In the genomic region with DNA sequence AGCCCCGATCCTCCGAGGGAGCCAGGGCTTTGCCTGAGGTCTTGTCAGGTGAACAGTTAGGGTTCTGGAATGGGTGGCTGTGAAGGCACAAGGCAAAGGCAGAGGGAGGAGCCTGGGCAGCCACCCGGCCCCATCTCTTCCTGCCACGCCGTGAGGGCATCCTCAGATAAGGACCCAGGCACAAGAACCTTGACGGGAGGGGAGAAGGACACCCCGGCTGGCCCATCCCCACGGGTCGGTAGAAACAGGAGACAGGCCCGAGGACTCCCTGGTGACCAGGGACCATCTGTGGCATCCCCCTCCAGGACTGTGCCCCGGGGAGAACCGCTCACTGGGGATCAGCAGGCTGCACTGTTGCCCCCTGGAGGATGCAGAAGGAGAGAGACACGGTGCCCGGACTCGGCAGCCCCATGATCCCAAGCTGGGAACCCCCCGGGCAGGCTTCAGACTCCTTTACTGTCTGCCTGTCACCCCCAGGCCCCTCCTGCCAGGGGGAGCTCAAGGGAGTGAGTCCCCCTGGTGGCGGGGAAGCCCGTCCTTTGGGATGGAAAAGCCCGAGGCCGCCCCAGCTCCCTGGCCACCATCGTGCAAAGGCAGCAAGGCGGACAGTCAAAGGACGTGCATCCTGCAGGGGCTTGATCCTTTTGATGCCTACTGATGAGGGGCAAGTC, we compare ENCODE assay signal across 9 cellular contexts. TPM values are rescaled to one million over a fixed set of nuclear protein-coding genes. Genes with fewer than 3 reads are reported as not detected.
DNase-seq lines count a peak whose midpoint lies in the region; ATAC-seq, FAIRE-seq and TF ChIP-seq lines count a peak whose summit lies in the region.
"Had no signal": no experiment of that assay in that cellular context is flagged by ENCODE, and none has a peak within 500 bp of the region (broad histone marks: within the 10 kb centered on the region; RNA-seq: fewer than 3 reads in every experiment).

No MANE protein-coding gene starts in this region.

- TF ChIP-seq CTCF in A549 (IDR thresholded peaks at IDR 0.05) (peak; percentile 76), epithelial cell of esophagus (IDR thresholded peaks at IDR 0.05; ENCODE audit: insufficient read depth, low read depth, low read length, missing control alignments) (peak; percentile 24), neural progenitor cell (IDR thresholded peaks at IDR 0.05) (peak; percentile 66)

- peak overlapping the region; percentile 36 for H3K4me3 Mint-ChIP-seq in activated CD4-positive, alpha-beta T cell treated with anti-CD3 and anti-CD28 coated beads, Interleukin-2, amount 10 ng/mL, durations not matched to agents 7 days and 5 days
- H3K4me3 Mint-ChIP-seq in neural progenitor cell: no peak overlapping the region

- no peak overlapping the region for H3K27ac Mint-ChIP-seq in activated CD4-positive, alpha-beta T cell treated with anti-CD3 and anti-CD28 coated beads, Interleukin-2, amount 10 ng/mL, durations not matched to agents 7 days and 5 days
- H3K27ac Mint-ChIP-seq in neural progenitor cell: no peak overlapping the region

- H3K4me1 Mint-ChIP-seq in activated CD4-positive, alpha-beta T cell treated with anti-CD3 and anti-CD28 coated beads, Interleukin-2, amount 10 ng/mL, durations not matched to agents 7 days and 5 days: peaks cover 31% of the 10 kb centered on the region
- peaks cover 26% of the 10 kb centered on the region for H3K4me1 Mint-ChIP-seq in neural progenitor cell

- H3K27ac ChIP-seq in A549 (peak overlapping the region; percentile 51 to 54; a peak in 5 of 6 replicates), neural progenitor cell (no peak overlapping the region)

- no peaks in the 10 kb centered on the region for H3K9me3 ChIP-seq in A549
- no peaks in the 10 kb centered on the region for H3K9me3 ChIP-seq in neural progenitor cell (ENCODE audit: low read depth)

- H4K20me1 ChIP-seq in neural progenitor cell (ENCODE audit: low read depth): no peaks in the 10 kb centered on the region

- H3K4me2 ChIP-seq in A549: peak overlapping the region; percentile 44
- H3K4me2 ChIP-seq in neural progenitor cell: no peak overlapping the region

- ATAC-seq in A549: peak; percentile 92 to 98
- peak; percentile 70 for ATAC-seq in GM19035 (IDR thresholded peaks at IDR 0.05; ENCODE audit: unreplicated experiment)

- no peaks in the 10 kb centered on the region for H3K36me3 Mint-ChIP-seq in activated CD4-positive, alpha-beta T cell treated with anti-CD3 and anti-CD28 coated beads, Interleukin-2, amount 10 ng/mL, durations not matched to agents 7 days and 5 days (ENCODE audit: low read depth)
- no peaks in the 10 kb centered on the region for H3K36me3 Mint-ChIP-seq in neural progenitor cell

- H3K27me3 ChIP-seq in neural progenitor cell: no peaks in the 10 kb centered on the region

- no peak for TF ChIP-seq POLR2A in A549 (IDR thresholded peaks at IDR 0.05; ENCODE audit: low read length)

- no peak for TF ChIP-seq EP300 in A549 (IDR thresholded peaks at IDR 0.05)

- H2AFZ ChIP-seq in neural progenitor cell (replicated peaks): peak overlapping the region; percentile 90

- no peaks in the 10 kb centered on the region for H3K9me3 Mint-ChIP-seq in activated CD4-positive, alpha-beta T cell treated with anti-CD3 and anti-CD28 coated beads, Interleukin-2, amount 10 ng/mL, durations not matched to agents 7 days and 5 days
- no peaks in the 10 kb centered on the region for H3K9me3 Mint-ChIP-seq in neural progenitor cell

- H3K27me3 Mint-ChIP-seq in activated CD4-positive, alpha-beta T cell treated with anti-CD3 and anti-CD28 coated beads, Interleukin-2, amount 10 ng/mL, durations not matched to agents 7 days and 5 days: peaks cover 12% of the 10 kb centered on the region
- peaks cover 10% of the 10 kb centered on the region for H3K27me3 Mint-ChIP-seq in neural progenitor cell (ENCODE audit: insufficient read depth, low read depth)

- peak; percentile 51 to 87 for DNase-seq in A549 (ENCODE audit: low read depth in 1 of 2, low spot score in 1 of 2)
- peak; percentile 93 for DNase-seq in HuH-7 (ENCODE audit: low spot score)
- DNase-seq in activated CD4-positive, alpha-beta T cell treated with anti-CD3 and anti-CD28 coated beads, Interleukin-2, amount 10 ng/mL, durations not matched to agents 7 days and 5 days: peak; percentile 53
- DNase-seq in epithelial cell of esophagus (ENCODE audit: low read depth): no peak
- DNase-seq in neural progenitor cell (ENCODE audit: low spot score): peak; percentile 81
- peak; percentile 50 for DNase-seq in urothelium cell line (ENCODE audit: low spot score)
- DNase-seq in inferior parietal cortex (ENCODE audit: extremely low spot score): no peak

- TF ChIP-seq RAD21 in A549 (conservative IDR thresholded peaks at IDR 0.05 in 1 of 2, IDR thresholded peaks at IDR 0.05 in 1 of 2): peak; percentile 65 to 67

- POLR2A ChIA-PET in A549 (lab: Yijun Ruan, JAX): interaction anchor here (1.2 kb wide), 1 partner anchor 212 kb away, joined by 3 read pairs; no protein-coding TSS in a partner anchor
- POLR2A ChIA-PET in activated CD4-positive, alpha-beta T cell treated with anti-CD3 and anti-CD28 coated beads, Interleukin-2, amount 10 ng/mL, durations not matched to agents 7 days and 5 days (lab: Charles Lee): no interaction called here

- H3K4me1 ChIP-seq in A549: 0 out of 3 replicates have a peak, but pooled peaks cover 6% of the 10 kb centered on the region
- peaks cover 4% of the 10 kb centered on the region for H3K4me1 ChIP-seq in neural progenitor cell

- no peaks in the 10 kb centered on the region for H3K79me2 ChIP-seq in neural progenitor cell (ENCODE audit: low read depth)

- WGBS in A549 (ENCODE audit: missing lambda C conversion rate): 32% methylated on average over 18 of the region's 23 CpGs

- H3K9ac ChIP-seq in neural progenitor cell: no peak overlapping the region

- no peaks in the 10 kb centered on the region for H3K36me3 ChIP-seq in neural progenitor cell

- H3K4me3 ChIP-seq in A549 (no peak overlapping the region), epithelial cell of esophagus (ENCODE audit: low read length) (no peak overlapping the region), neural progenitor cell (no peak overlapping the region)

- FAIRE-seq in A549 (lab: Jason Lieb, UNC) (no peak), urothelium cell line (lab: Jason Lieb, UNC) (no peak)
- FAIRE-seq: GM18507 had no signal

- CTCF ChIA-PET in A549 (lab: Yijun Ruan, JAX): interaction anchor here (0.6 to 7.0 kb wide), 63 partner anchors 9 to 232 kb away, joined by 3 to 98 read pairs (median 4); a partner anchor contains a TSS
- CTCF ChIA-PET in activated CD4-positive, alpha-beta T cell treated with anti-CD3 and anti-CD28 coated beads, Interleukin-2, amount 10 ng/mL, durations not matched to agents 7 days and 5 days (lab: Charles Lee): interaction anchor here (0.9 to 1.3 kb wide), 5 partner anchors 13 to 186 kb away, joined by 3 to 4 read pairs (median 4); no protein-coding TSS in a partner anchor

- H3F3A ChIP-seq in neural progenitor cell (ENCODE audit: low read depth): no peaks in the 10 kb centered on the region

TF ChIP-seq in A549, 52 proteins besides CTCF, POLR2A, EP300 and RAD21:
- TF ChIP-seq CBX2 (IDR thresholded peaks at IDR 0.05; ENCODE audit: borderline replicate concordance, low read depth): no peak
- TF ChIP-seq, protein P1, sequence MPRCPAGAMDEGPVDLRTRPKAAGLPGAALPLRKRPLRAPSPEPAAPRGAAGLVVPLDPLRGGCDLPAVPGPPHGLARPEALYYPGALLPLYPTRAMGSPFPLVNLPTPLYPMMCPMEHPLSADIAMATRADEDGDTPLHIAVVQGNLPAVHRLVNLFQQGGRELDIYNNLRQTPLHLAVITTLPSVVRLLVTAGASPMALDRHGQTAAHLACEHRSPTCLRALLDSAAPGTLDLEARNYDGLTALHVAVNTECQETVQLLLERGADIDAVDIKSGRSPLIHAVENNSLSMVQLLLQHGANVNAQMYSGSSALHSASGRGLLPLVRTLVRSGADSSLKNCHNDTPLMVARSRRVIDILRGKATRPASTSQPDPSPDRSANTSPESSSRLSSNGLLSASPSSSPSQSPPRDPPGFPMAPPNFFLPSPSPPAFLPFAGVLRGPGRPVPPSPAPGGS (IDR thresholded peaks at IDR 0.05): no peak
- no peak for TF ChIP-seq SREBF2 (IDR thresholded peaks at IDR 0.05)
- TF ChIP-seq SMC3 (IDR thresholded peaks at IDR 0.05): peak; percentile 77

RNA-seq across cellular contexts. Expression of a gene that starts 12.3 kb away (rescaled TPM):
- 15.2 and 20.1 TPM in 2 replicates for polyA plus RNA-seq in A549 (2011; rRNA removed)
- 12.2 and 16.7 TPM in 2 replicates for polyA plus RNA-seq in A549 (2012; cell fraction: cytosol; rRNA removed)
- 12.2 and 21.3 TPM in 2 replicates for polyA plus RNA-seq in A549 (2012; cell fraction: nucleus; rRNA removed)
- 10.0 to 11.1 TPM (median 10.8 TPM) in 3 replicates for polyA plus RNA-seq in A549 (2017; fragmentation: RNase III; extraction: RNeasy Plus Mini Kit Qiagen cat#74134 plus additional on column Dnase treatment)
- 32.2 and 37.3 TPM in 2 replicates for polyA minus RNA-seq in A549 (2011; rRNA and poly(A)+ RNA removed)
- under 1 TPM; 0.46 to 0.74 TPM for total RNA-seq in activated CD4-positive, alpha-beta T cell treated with anti-CD3 and anti-CD28 coated beads, Interleukin-2, amount 10 ng/mL, durations not matched to agents 7 days and 5 days
- total RNA-seq in neural progenitor cell (ENCODE audit: low replicate concordance): 1.9 and 2.2 TPM in 2 replicates

Comparison
In these comparisons a context has a peak if more than half of its experiments do, and no peak if none do; other contexts are left out.
1. DNase-seq: peak in A549 (2 of 2), HuH-7 (single experiment), activated CD4-positive, alpha-beta T cell treated with anti-CD3 and anti-CD28 coated beads, Interleukin-2, amount 10 ng/mL, durations not matched to agents 7 days and 5 days (single experiment), neural progenitor cell (single experiment) and urothelium cell line (single experiment); none in epithelial cell of esophagus (single experiment) and inferior parietal cortex (single experiment).
2. CTCF ChIP-seq: peak in every context shown above with its lines; median percentile 76 in A549; 66 in neural progenitor cell; 24 in epithelial cell of esophagus.